Comparison of ENCODE assay signal across 34 cellular contexts in the genomic region with DNA sequence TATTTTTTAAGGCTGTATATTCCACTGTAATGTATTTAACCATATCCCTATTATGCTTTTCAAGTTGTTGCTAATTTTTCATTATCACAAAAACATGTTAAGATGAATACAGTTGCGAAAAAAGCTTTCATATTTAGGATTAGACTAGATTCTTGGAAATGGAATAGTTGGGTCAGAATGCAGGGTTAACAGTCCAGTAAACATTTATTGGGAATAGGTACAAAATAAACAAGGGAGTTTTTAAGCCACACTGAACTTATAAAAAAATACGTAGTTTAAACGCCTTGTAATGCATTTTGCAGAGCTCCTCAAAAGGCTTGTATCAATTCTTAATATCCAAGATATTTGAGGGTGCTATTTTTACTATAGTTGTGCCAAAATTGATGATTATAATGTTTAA.
"Had no signal": no experiment of that assay in that cellular context is flagged by ENCODE, and none has a peak within 500 bp of the region (broad histone marks: within the 10 kb centered on the region; RNA-seq: fewer than 3 reads in every experiment).

No MANE protein-coding gene starts in this region.

- DNase-seq: Karpas-422, Kasumi-1, MG63, MM.1S, MV-4-11, NCI-H1048, NCI-H1092, NCI-H1092 treated with DMSO at 0.1 percent for 48 hours, NCI-H1105, NCI-H1417, NCI-H1417 treated with DMSO at 0.1 percent for 48 hours, NCI-H1436, NCI-H1436 treated with DMSO at 0.1 percent for 48 hours, NCI-H146, NCI-H1694, NCI-H1694 treated with DMSO at 0.1 percent for 48 hours, NCI-H187, NCI-H187 treated with DMSO at 0.1 percent for 48 hours, NCI-H1930, NCI-H2029, NCI-H2029 treated with DMSO at 0.1 percent for 48 hours, NCI-H2081, NCI-H2081 treated with DMSO at 0.1 percent for 48 hours, NCI-H2107, NCI-H2171, NCI-H2171 treated with DMSO at 0.1 percent for 48 hours, NCI-H2227 treated with DMSO at 0.1 percent for 48 hours, NCI-H226, NCI-H345, NCI-H446, NCI-H446 treated with DMSO at 0.1 percent for 48 hours, NCI-H510A, NCI-H510A treated with DMSO at 0.1 percent for 48 hours, NCI-H524 had no signal

- H3K4me3 ChIP-seq: MG63 had no signal

- H3K36me3 ChIP-seq: MG63 had no signal

- H3K27me3 ChIP-seq: MG63 had no signal

- H3K9me3 ChIP-seq: MG63 had no signal
